Comparison of ENCODE assay signal across 13 cellular contexts in the genomic region with DNA sequence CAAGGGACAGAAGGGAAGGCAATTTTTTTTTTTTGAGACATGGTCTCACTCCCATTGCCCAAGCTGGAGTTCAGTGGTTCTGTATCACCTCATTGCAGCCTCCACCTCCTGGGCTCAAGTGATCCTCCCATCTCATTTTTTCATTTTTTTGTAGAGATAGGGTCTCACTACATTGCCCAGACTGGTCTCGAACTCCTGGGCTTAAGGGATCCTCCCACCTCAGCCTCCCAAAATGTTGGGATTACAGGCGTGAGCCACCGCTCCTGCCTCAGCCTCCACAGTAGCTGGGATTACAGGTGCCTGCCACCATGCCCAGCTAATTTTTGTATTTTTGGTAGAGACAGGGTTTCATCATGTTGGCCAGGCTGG. TPM values are rescaled to one million over a fixed set of nuclear protein-coding genes. Genes with fewer than 3 reads are reported as not detected.
"Had no signal": no experiment of that assay in that cellular context is flagged by ENCODE, and none has a peak within 500 bp of the region (broad histone marks: within the 10 kb centered on the region; RNA-seq: fewer than 3 reads in every experiment).

No MANE protein-coding gene starts in this region.

RNA-seq across cellular contexts. Expression of a gene that starts 34.6 kb away (rescaled TPM):
- total RNA-seq: activated B cell treated with CpG ODN at 0.5 μM for 24 hours; activated CD4-positive, alpha-beta memory T cell treated with anti-CD3 and anti-CD28 coated beads for 36 hours; activated CD4-positive, alpha-beta memory T cell treated with anti-CD3 and anti-CD28 coated beads, Interleukin-2, amount 10 ng/mL, durations not matched to agents 7 days and 5 days; activated CD4-positive, alpha-beta T cell treated with anti-CD3 and anti-CD28 coated beads for 36 hours; activated CD4-positive, alpha-beta T cell treated with anti-CD3 and anti-CD28 coated beads, Interleukin-2, amount 10 ng/mL, durations not matched to agents 24 days and 14 days; activated CD4-positive, alpha-beta T cell treated with anti-CD3 and anti-CD28 coated beads, Interleukin-2, amount 10 ng/mL, durations not matched to agents 7 days and 5 days; activated CD8-positive, alpha-beta memory T cell treated with anti-CD3 and anti-CD28 coated beads for 36 hours; activated CD8-positive, alpha-beta memory T cell treated with anti-CD3 and anti-CD28 coated beads, Interleukin-2, amount 10 ng/mL, durations not matched to agents 7 days and 5 days; activated CD8-positive, alpha-beta T cell treated with anti-CD3 and anti-CD28 coated beads for 36 hours; activated CD8-positive, alpha-beta T cell treated with anti-CD3 and anti-CD28 coated beads, Interleukin-2, amount 10 ng/mL, durations not matched to agents 7 days and 5 days; T-helper 1 cell treated with Interleukin-12 subunit alpha and Interleukin-12 subunit beta and Interleukin-4 antibody, amounts not matched to agents 30 ng/mL and 1 ng/mL, for 36 hours; T-helper 17 cell; T-helper 2 cell treated with Interferon-gamma antibody and Interleukin-4, amounts not matched to agents 100 ng/mL and 5 ng/mL, for 36 hours had no signal
